ENCODE assay signal across 8 cellular contexts in the genomic region with DNA sequence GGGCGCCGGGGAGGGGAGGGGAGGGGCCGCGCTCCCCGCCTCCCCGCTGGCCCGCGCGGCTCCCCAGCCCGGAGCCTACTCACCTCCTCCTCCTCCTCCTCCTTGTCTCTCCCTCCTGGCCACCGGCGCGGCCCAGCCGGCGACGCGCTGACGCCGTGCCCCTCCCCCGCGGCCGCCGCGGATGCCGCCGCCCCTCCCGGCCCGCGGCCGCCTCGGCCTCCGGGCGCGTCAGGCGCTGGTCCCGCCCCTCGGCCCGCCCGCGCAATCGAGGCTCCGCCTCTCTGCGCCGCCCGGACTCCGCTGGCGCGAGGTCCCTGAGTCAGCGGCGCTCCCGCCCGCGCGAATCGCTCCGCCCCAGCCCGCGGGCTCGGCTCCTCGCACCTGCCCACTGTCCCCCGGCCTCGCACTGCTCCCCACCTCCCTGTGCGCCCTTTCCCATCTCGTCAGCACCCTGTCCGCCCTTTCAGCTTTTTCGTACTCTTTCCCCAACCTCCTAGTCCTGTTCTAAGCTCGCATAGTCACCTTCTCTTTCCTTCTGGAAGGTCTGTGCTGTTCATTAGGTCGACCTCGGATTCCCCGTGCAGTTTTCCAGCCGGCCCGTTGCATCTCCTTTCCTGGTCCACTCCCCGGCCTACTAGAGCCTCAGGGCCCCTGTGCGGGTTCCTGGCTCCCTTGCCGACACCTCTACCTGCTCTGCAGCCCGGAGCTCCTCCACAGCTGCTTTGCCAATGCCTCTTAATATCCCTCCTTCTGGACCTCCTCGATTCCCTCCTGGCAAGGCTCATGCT.
DNase-seq lines count a peak whose midpoint lies in the region; ATAC-seq and TF ChIP-seq lines count a peak whose summit lies in the region.

No MANE protein-coding gene starts in this region.

- peak overlapping the region; percentile 88 for H3K4me3 Mint-ChIP-seq in HFFc6
- H3K4me3 Mint-ChIP-seq in activated naive CD4-positive, alpha-beta T cell treated with anti-CD3 and anti-CD28 coated beads, Interleukin-2, amount 50 U/mL, for 24 hours, result peak overlapping the region; percentile 83
- peak overlapping the region; percentile 95 for H3K4me3 Mint-ChIP-seq in glutamatergic neuron (ENCODE audit: unreplicated experiment)
- H3K4me3 Mint-ChIP-seq in osteocyte (ENCODE audit: unreplicated experiment), result peak overlapping the region; percentile 86

- no peaks in the 10 kb centered on the region; the same call in 1 of the 2 replicates for H3K27me3 Mint-ChIP-seq in HFFc6 (ENCODE audit: insufficient read depth)
- no peaks in the 10 kb centered on the region for H3K27me3 Mint-ChIP-seq in activated naive CD4-positive, alpha-beta T cell treated with anti-CD3 and anti-CD28 coated beads, Interleukin-2, amount 50 U/mL, for 24 hours
- peaks cover 11% of the 10 kb centered on the region for H3K27me3 Mint-ChIP-seq in glutamatergic neuron (ENCODE audit: unreplicated experiment)
- H3K27me3 Mint-ChIP-seq in osteocyte (ENCODE audit: unreplicated experiment), result no peaks in the 10 kb centered on the region

- DNase-seq in GM10248 (ENCODE audit: extremely low spot score) (peak; percentile 94), HFFc6 (peak; percentile 82), MV-4-11 (lab: John Stamatoyannopoulos, UW) (peak; percentile 70), SK-N-DZ (ENCODE audit: low spot score) (peak; percentile 79), glutamatergic neuron (peak; percentile 90), osteocyte (ENCODE audit: extremely low spot score, unreplicated experiment) (peak; percentile 96), thoracic aorta (ENCODE audit: low spot score) (peak; percentile 17)

- peak; percentile 93 for ATAC-seq in thoracic aorta (ENCODE audit: insufficient number of reproducible peaks, low FRiP score, low read depth)

- CTCF ChIA-PET in GM10248 (lab: Yijun Ruan, JAX), result interaction anchor here (1.2 to 2.9 kb wide), 3 partner anchors 10 to 23 kb away, joined by 4 to 9 read pairs (median 6); no protein-coding TSS in a partner anchor

- peaks cover 5 to 12% of the 10 kb centered on the region in 2 donors for H3K4me1 ChIP-seq in thoracic aorta (ENCODE audit: control insufficient read depth in 1 of 2, low read depth in 2 of 2)

- peaks cover 26% of the 10 kb centered on the region for H3K4me1 Mint-ChIP-seq in HFFc6 (ENCODE audit: low read depth)
- peaks cover 33% of the 10 kb centered on the region for H3K4me1 Mint-ChIP-seq in activated naive CD4-positive, alpha-beta T cell treated with anti-CD3 and anti-CD28 coated beads, Interleukin-2, amount 50 U/mL, for 24 hours
- peaks cover 17% of the 10 kb centered on the region for H3K4me1 Mint-ChIP-seq in glutamatergic neuron (ENCODE audit: low read depth, unreplicated experiment)
- peaks cover 19% of the 10 kb centered on the region for H3K4me1 Mint-ChIP-seq in osteocyte (ENCODE audit: unreplicated experiment)

- peak overlapping the region; percentile 74 for H3K4me3 ChIP-seq in thoracic aorta

- no peaks in the 10 kb centered on the region for H3K27me3 ChIP-seq in thoracic aorta (replicated peaks; ENCODE audit: insufficient read depth)

- H3K9me3 Mint-ChIP-seq in HFFc6, result no peaks in the 10 kb centered on the region
- H3K9me3 Mint-ChIP-seq in activated naive CD4-positive, alpha-beta T cell treated with anti-CD3 and anti-CD28 coated beads, Interleukin-2, amount 50 U/mL, for 24 hours, result no peaks in the 10 kb centered on the region
- peaks cover 14% of the 10 kb centered on the region for H3K9me3 Mint-ChIP-seq in glutamatergic neuron (ENCODE audit: unreplicated experiment)
- peaks cover 3% of the 10 kb centered on the region for H3K9me3 Mint-ChIP-seq in osteocyte (ENCODE audit: unreplicated experiment)

- H3K36me3 ChIP-seq in thoracic aorta, result no peaks in the 10 kb centered on the region

- peak overlapping the region; percentile 74 to 78 for H3K27ac ChIP-seq in thoracic aorta

- POLR2A ChIA-PET in GM10248 (lab: Yijun Ruan, JAX), result interaction anchor here (1.2 kb wide), 1 partner anchor 25 kb away, joined by 4 read pairs; no protein-coding TSS in a partner anchor

- H3K27ac Mint-ChIP-seq in HFFc6 (peak overlapping the region; percentile 82), glutamatergic neuron (ENCODE audit: unreplicated experiment) (peak overlapping the region; percentile 92), osteocyte (ENCODE audit: unreplicated experiment) (peak overlapping the region; percentile 91)
- H3K27ac Mint-ChIP-seq in activated naive CD4-positive, alpha-beta T cell treated with anti-CD3 and anti-CD28 coated beads, Interleukin-2, amount 50 U/mL, for 24 hours, result peak overlapping the region; percentile 93

- no peaks in the 10 kb centered on the region for H3K9me3 ChIP-seq in thoracic aorta

- H3K36me3 Mint-ChIP-seq in HFFc6 (ENCODE audit: low read depth) (peaks cover 6% of the 10 kb centered on the region), glutamatergic neuron (ENCODE audit: unreplicated experiment) (no peaks in the 10 kb centered on the region), osteocyte (ENCODE audit: unreplicated experiment) (peaks cover 4% of the 10 kb centered on the region)
- H3K36me3 Mint-ChIP-seq in activated naive CD4-positive, alpha-beta T cell treated with anti-CD3 and anti-CD28 coated beads, Interleukin-2, amount 50 U/mL, for 24 hours, result peaks cover 3% of the 10 kb centered on the region

- TF ChIP-seq CTCF in GM10248 (IDR thresholded peaks at IDR 0.05; ENCODE audit: control extremely low read depth, extremely low read depth, low read depth, missing control alignments) (no peak), HFFc6 (IDR thresholded peaks at IDR 0.05) (no peak), glutamatergic neuron (IDR thresholded peaks at IDR 0.05; ENCODE audit: partially characterized antibody, unreplicated experiment) (no peak), osteocyte (IDR thresholded peaks at IDR 0.05) (no peak), thoracic aorta (IDR thresholded peaks at IDR 0.05) (no peak)

Comparison
In these comparisons a context has a peak if more than half of its experiments do, and no peak if none do; other contexts are left out.
1. Peak in every context shown above with its lines: DNase-seq, ATAC-seq, H3K4me3 ChIP-seq and H3K27ac ChIP-seq.
2. DNase-seq: peak in every context shown above with its lines; median percentile 96 in osteocyte; 94 in GM10248; 90 in glutamatergic neuron; 82 in HFFc6; 79 in SK-N-DZ; 70 in MV-4-11; 17 in thoracic aorta.